ENCODE assay signal across 20 cellular contexts in the genomic region with DNA sequence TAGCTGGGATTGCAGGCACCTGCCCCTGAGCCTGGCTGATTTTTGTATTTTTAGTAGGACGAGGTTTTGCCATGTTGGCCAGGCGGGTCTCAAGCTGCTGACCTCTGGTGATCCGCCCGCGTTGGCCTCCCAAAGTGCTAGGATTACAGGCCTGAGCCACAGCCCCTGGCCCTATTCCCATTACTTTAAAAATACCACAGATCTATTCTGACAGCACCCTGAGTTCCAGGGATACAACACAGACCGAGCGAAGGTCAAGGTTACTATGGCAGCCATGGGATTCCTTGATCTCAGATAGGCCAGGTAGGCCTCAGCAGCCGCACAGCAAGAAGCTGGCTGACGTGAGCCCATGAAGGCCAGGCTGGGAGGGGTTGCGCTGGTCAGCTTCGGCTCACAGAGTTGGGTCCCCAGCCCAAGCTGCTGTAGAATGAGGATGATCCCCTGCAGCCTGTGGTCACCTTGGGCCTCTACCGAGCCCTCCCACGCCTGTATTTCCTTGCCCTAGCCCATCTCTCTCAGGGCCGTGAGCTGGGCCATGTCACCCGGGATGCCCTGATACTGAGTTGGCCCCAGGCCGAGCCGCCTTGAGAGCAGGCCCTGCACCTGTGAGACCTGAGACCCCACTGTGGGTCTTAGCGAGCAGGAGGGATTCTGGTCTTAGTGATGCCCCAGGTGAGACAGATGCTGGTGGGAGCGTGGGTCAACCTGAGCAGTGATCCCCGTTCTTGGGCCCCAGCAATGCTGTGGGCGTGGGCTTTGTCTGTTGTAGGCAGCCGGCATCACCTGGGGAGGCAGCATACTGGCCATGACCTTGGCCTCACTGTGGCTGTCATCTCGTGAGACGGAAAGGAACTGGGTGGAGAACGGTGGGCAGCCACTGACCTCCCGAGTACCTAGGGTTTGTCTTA. TPM values are rescaled to one million over a fixed set of nuclear protein-coding genes. Genes with fewer than 3 reads are reported as not detected.
DNase-seq lines count a peak whose midpoint lies in the region; ATAC-seq, FAIRE-seq and TF ChIP-seq lines count a peak whose summit lies in the region.
"Had no signal": no experiment of that assay in that cellular context is flagged by ENCODE, and none has a peak within 500 bp of the region (broad histone marks: within the 10 kb centered on the region; RNA-seq: fewer than 3 reads in every experiment).

No MANE protein-coding gene starts in this region.

- in situ Hi-C loops in gastrocnemius medialis (cut with MboI; ENCODE audit: low sequenced_read_pairs in 4 of 4): no loop called here

- H3K9me3 ChIP-seq in kidney (ENCODE audit: control insufficient read depth in 1 of 2, low read length in 2 of 2) (no peaks in the 10 kb centered on the region), gastrocnemius medialis (no peaks in the 10 kb centered on the region), A673 (ENCODE audit: low read depth, low read length, poor library complexity, severe bottlenecking) (no peaks in the 10 kb centered on the region)
- H3K9me3 ChIP-seq: BLaER1 treated with 17β-estradiol and CSF1 and Interleukin-3, amounts not matched to agents 10 nM and 100 nM; Caco-2; MG63; Peyer's patch had no signal

- H3K4me1 ChIP-seq in kidney (ENCODE audit: control insufficient read depth in 1 of 2, insufficient read depth in 1 of 2, low read depth in 1 of 2, low read length in 2 of 2): no peaks in the 10 kb centered on the region
- peaks cover 0 to 6% of the 10 kb centered on the region in 2 donors for H3K4me1 ChIP-seq in gastrocnemius medialis
- no peaks in the 10 kb centered on the region for H3K4me1 ChIP-seq in A673 (ENCODE audit: insufficient read depth, low read length, poor library complexity, severe bottlenecking)
- H3K4me1 ChIP-seq: Caco-2, Peyer's patch had no signal

- H3K36me3 ChIP-seq in kidney (ENCODE audit: control insufficient read depth in 1 of 2, insufficient read depth in 2 of 2, low read length in 2 of 2) (peaks cover 23 to 34% of the 10 kb centered on the region in 2 donors), gastrocnemius medialis (peaks cover 0 to 19% of the 10 kb centered on the region in 2 donors), A673 (ENCODE audit: insufficient read depth, low read length, poor library complexity, severe bottlenecking) (no peaks in the 10 kb centered on the region)

- no peak for TF ChIP-seq POLR2A in gastrocnemius medialis (IDR thresholded peaks at IDR 0.05)

- DNase-seq in D341Med (ENCODE audit: low spot score) (peak; percentile 31), RWPE1 (ENCODE audit: low spot score) (no peak), kidney (peak; percentile 63), gastrocnemius medialis (peak in 1 of 2 donors; percentile 64), pons (ENCODE audit: low spot score) (no peak), NCI-H510A (lab: John Stamatoyannopoulos, UW) (no peak), A673 (ENCODE audit: low spot score) (no peak)
- DNase-seq: Caco-2; CD4-positive, alpha-beta memory T cell; DMS153; MG63; NCI-H1417; NCI-H1694 treated with DMSO at 0.1 percent for 48 hours; NCI-H2081 treated with DMSO at 0.1 percent for 48 hours; NCI-H2171 treated with DMSO at 0.1 percent for 48 hours; NCI-H526 had no signal

- H3K27me3 ChIP-seq in gastrocnemius medialis (no peaks in the 10 kb centered on the region), A673 (replicated peaks; ENCODE audit: insufficient read depth, low read depth, low read length, poor library complexity) (no peaks in the 10 kb centered on the region)
- H3K27me3 ChIP-seq: BLaER1 treated with 17β-estradiol and CSF1 and Interleukin-3, amounts not matched to agents 10 nM and 100 nM; MG63; Peyer's patch had no signal

- peak; percentile 51 to 84 for ATAC-seq in gastrocnemius medialis
- ATAC-seq: K562 had no signal

- no peak for FAIRE-seq in kidney (lab: Jason Lieb, UNC)
- FAIRE-seq: GM12891, K562 had no signal

- no peak overlapping the region for H3K9ac ChIP-seq in kidney (ENCODE audit: low read length in 2 of 2)
- H3K9ac ChIP-seq: BLaER1 treated with 17β-estradiol and CSF1 and Interleukin-3, amounts not matched to agents 10 nM and 100 nM had no signal

- TF ChIP-seq CTCF in RWPE1 (conservative IDR thresholded peaks at IDR 0.05; ENCODE audit: low read depth): no peak
- no peak for TF ChIP-seq CTCF in kidney (IDR thresholded peaks at IDR 0.05; ENCODE audit: borderline replicate concordance, extremely low read depth, insufficient read depth)
- no peak for TF ChIP-seq CTCF in gastrocnemius medialis (IDR thresholded peaks at IDR 0.05 in 4 of 5, conservative IDR thresholded peaks at IDR 0.05 in 1 of 5)
- no peak for TF ChIP-seq CTCF in A673 (conservative IDR thresholded peaks at IDR 0.05; ENCODE audit: low read depth, low read length)

- CTCF ChIA-PET in RWPE1 (lab: Yijun Ruan, JAX) (interaction anchor here (0.6 to 0.9 kb wide), 2 partner anchors 14 to 435 kb away, joined by 4 to 5 read pairs; no protein-coding TSS in a partner anchor), A673 (lab: Charles Lee) (no interaction called here)

- H3K4me3 ChIP-seq in kidney (ENCODE audit: low read length in 2 of 2) (no peak overlapping the region), gastrocnemius medialis (no peak overlapping the region), A673 (ENCODE audit: low read depth, low read length, poor library complexity, severe bottlenecking) (no peak overlapping the region)
- H3K4me3 ChIP-seq: BLaER1 treated with 17β-estradiol and CSF1 and Interleukin-3, amounts not matched to agents 10 nM and 100 nM; K562; MG63; Peyer's patch had no signal

- POLR2A ChIA-PET in RWPE1 (lab: Yijun Ruan, JAX; ENCODE audit: low non-redundant PET) (no interaction called here), A673 (lab: Charles Lee; ENCODE audit: low non-redundant PET) (no interaction called here)

- intact Hi-C loops in kidney (cut with DNase I): no loop called here
- intact Hi-C loops in gastrocnemius medialis (cut with DNase I; ENCODE audit: low total_unique reads): no loop called here
- intact Hi-C loops in A673 (cut with micrococcal nuclease; ENCODE audit: unreplicated experiment): no loop called here

- H3K27ac ChIP-seq in RWPE1 (peak overlapping the region; percentile 2; the same call in 1 of the 2 replicates), kidney (ENCODE audit: low read depth in 2 of 2, low read length in 2 of 2) (no peak overlapping the region), gastrocnemius medialis (peak overlapping the region; percentile 35 to 81 (median 64)), A673 (ENCODE audit: low read depth, low read length, poor library complexity, severe bottlenecking) (no peak overlapping the region)
- H3K27ac ChIP-seq: BLaER1 treated with 17β-estradiol and CSF1 and Interleukin-3, amounts not matched to agents 10 nM and 100 nM; Peyer's patch had no signal

- BruUV-seq in A673 (replicated peaks; lab: Mats Ljungman, UMichigan): no TSS peak

RNA-seq across cellular contexts. Expression of a gene that starts 16.9 kb away (rescaled TPM):
- total RNA-seq in kidney (276 TPM), gastrocnemius medialis (10 to 100 TPM; 24.1 to 51.8 (median 28.6) TPM), A673 (2021) (78.0 and 102 TPM in 2 replicates)
- 43.4 TPM for polyA plus RNA-seq in kidney (ENCODE audit: insufficient read depth, low read depth, low replicate concordance)

RNA-seq across cellular contexts. Expression of a gene that starts 23.6 kb away (rescaled TPM):
- 24.5 TPM for total RNA-seq in kidney
- 11.3 TPM for polyA plus RNA-seq in kidney (ENCODE audit: insufficient read depth, low read depth, low replicate concordance)
- total RNA-seq in gastrocnemius medialis: 1 to 10 TPM; 2.6 to 3.3 (median 3.1) TPM
- 23.5 and 23.6 TPM in 2 replicates for total RNA-seq in A673 (2021)

RNA-seq across cellular contexts. Expression of a gene that starts 23.6 kb away (rescaled TPM):
- 63.2 TPM for total RNA-seq in kidney
- 25.9 TPM for polyA plus RNA-seq in kidney (ENCODE audit: insufficient read depth, low read depth, low replicate concordance)
- total RNA-seq in gastrocnemius medialis: 10 to 100 TPM in 1 of 4 donors, 1 to 10 TPM in 3; 3.2 to 11.7 (median 6.1) TPM
- 32.8 and 33.4 TPM in 2 replicates for total RNA-seq in A673 (2021)

Comparison
In these comparisons a context has a peak if more than half of its experiments do, and no peak if none do; other contexts are left out.
1. DNase-seq: peak in D341Med (single experiment) and kidney (single experiment); none in RWPE1 (single experiment), pons (single experiment), NCI-H510A (single experiment) and A673 (single experiment).
2. H3K27ac ChIP-seq: peak in RWPE1 (single experiment) and gastrocnemius medialis (4 of 4); none in kidney (0 of 2) and A673 (single experiment).